1 cellular context compared by ENCODE assay signal in the genomic region with DNA sequence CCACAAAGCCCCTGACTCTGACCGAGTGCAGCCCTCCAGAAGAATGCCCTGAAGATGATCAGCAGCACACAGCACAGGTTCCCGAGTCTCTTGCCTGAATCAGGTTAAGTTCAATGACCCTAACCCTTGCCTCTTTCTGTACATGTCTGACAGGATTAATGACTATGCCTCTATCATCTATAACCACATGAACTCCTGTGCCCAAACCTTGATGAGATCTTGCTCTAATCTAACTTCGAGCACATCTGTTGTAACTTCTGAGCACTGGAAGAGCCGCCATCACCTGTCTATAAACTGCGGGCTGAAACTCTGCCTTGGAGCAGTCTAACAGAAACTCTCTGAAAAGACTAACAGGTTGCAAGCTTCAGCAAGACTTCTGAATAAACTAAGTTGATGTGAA.
TF ChIP-seq lines count a peak whose summit lies in the region.

No MANE protein-coding gene starts in this region.

TF ChIP-seq in WTC11, 78 proteins besides CTCF, POLR2A, EP300 and RAD21:
- no peak for TF ChIP-seq GRHL2 (CRISPR knock-in tag; IDR thresholded peaks at IDR 0.05; ENCODE audit: insufficient replicate concordance, severe bottlenecking)
- TF ChIP-seq JUN (CRISPR knock-in tag; IDR thresholded peaks at IDR 0.05) = no peak
- TF ChIP-seq PRRX2 (CRISPR knock-in tag; IDR thresholded peaks at IDR 0.05) = no peak
- TF ChIP-seq MYBL2 (CRISPR knock-in tag; IDR thresholded peaks at IDR 0.05) = no peak
- TF ChIP-seq, protein P1, sequence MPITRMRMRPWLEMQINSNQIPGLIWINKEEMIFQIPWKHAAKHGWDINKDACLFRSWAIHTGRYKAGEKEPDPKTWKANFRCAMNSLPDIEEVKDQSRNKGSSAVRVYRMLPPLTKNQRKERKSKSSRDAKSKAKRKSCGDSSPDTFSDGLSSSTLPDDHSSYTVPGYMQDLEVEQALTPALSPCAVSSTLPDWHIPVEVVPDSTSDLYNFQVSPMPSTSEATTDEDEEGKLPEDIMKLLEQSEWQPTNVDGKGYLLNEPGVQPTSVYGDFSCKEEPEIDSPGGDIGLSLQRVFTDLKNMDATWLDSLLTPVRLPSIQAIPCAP (CRISPR knock-in tag; IDR thresholded peaks at IDR 0.05) = no peak
- TF ChIP-seq, protein P2, sequence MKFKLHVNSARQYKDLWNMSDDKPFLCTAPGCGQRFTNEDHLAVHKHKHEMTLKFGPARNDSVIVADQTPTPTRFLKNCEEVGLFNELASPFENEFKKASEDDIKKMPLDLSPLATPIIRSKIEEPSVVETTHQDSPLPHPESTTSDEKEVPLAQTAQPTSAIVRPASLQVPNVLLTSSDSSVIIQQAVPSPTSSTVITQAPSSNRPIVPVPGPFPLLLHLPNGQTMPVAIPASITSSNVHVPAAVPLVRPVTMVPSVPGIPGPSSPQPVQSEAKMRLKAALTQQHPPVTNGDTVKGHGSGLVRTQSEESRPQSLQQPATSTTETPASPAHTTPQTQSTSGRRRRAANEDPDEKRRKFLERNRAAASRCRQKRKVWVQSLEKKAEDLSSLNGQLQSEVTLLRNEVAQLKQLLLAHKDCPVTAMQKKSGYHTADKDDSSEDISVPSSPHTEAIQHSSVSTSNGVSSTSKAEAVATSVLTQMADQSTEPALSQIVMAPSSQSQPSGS (CRISPR knock-in tag; IDR thresholded peaks at IDR 0.05; ENCODE audit: borderline replicate concordance, low read depth) = no peak
- TF ChIP-seq, protein P3, sequence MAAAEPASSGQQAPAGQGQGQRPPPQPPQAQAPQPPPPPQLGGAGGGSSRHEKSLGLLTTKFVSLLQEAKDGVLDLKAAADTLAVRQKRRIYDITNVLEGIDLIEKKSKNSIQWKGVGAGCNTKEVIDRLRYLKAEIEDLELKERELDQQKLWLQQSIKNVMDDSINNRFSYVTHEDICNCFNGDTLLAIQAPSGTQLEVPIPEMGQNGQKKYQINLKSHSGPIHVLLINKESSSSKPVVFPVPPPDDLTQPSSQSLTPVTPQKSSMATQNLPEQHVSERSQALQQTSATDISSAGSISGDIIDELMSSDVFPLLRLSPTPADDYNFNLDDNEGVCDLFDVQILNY (CRISPR knock-in tag; IDR thresholded peaks at IDR 0.05) = no peak
- TF ChIP-seq ZNF671 (CRISPR knock-in tag; IDR thresholded peaks at IDR 0.05) = no peak
